In genomic region chr22:39809772-39810557, GRCh38 we compare ENCODE assay signal across 23 cellular contexts.
"Had no signal": no experiment of that assay in that cellular context is flagged by ENCODE, and none has a peak within 500 bp of the region (broad histone marks: within the 10 kb centered on the region; RNA-seq: fewer than 3 reads in every experiment).

No MANE protein-coding gene starts in this region.

- DNase-seq: activated CD4-positive, alpha-beta T cell treated with anti-CD3 and anti-CD28 coated beads for 4 hours; activated CD4-positive, alpha-beta T cell treated with anti-CD3 and anti-CD28 coated beads, Interleukin-2, amount 50 U/mL, for 48 hours; activated CD8-positive, alpha-beta memory T cell treated with anti-CD3 and anti-CD28 coated beads, Interleukin-2, amount 50 U/mL, for 48 hours; activated effector memory CD4-positive, alpha-beta T cell treated with Interleukin-2 at 50 U/mL for 16 hours; activated naive CD4-positive, alpha-beta T cell; activated T-cell treated with anti-CD3 and anti-CD28 coated beads, Interleukin-2, amount 50 U/mL, for 48 hours; adrenal gland; anterior cingulate cortex; cerebellar nuclear complex; KG1; NCI-H1092; NCI-H1930; NCI-H345; NCI-H510A; NCI-H526 treated with DMSO at 0.1 percent for 48 hours; NCI-H82; SIG-M5; T-helper 17 cell; T-helper 9 cell had no signal

- H3K4me3 Mint-ChIP-seq: activated naive CD8-positive, alpha-beta T cell; IgD-negative memory B cell; T-helper 17 cell; WTC11 had no signal

- ATAC-seq: T-helper 17 cell, WTC11 had no signal

- FAIRE-seq: colon had no signal

- H3K9me3 Mint-ChIP-seq: IgD-negative memory B cell, WTC11 had no signal

- H3K36me3 Mint-ChIP-seq: activated naive CD8-positive, alpha-beta T cell; WTC11 had no signal
